30 cellular contexts compared by ENCODE assay signal in the genomic region with DNA sequence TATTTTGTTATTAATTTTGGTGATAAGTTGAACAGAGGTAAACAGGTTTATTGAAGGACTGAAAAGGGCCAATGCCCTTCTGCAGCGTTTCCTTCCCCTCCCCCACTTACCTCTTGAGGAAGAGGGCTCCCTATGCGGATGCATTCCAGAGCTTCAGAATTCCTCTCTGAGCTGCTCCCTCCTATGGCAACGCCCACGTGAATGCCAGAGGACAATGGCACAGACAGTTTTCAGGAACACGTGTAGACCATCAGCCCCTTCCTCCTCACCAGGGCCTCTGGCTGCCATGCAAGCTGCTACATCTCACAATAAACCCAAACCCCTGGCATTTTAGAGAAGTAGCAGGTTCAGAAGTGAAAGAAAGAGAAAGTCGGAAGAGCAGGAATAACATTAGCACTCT.
A peak's percentile ranks its signal among the peaks of the same experiment; 100 is the strongest.
DNase-seq lines count a peak whose midpoint lies in the region; ATAC-seq and TF ChIP-seq lines count a peak whose summit lies in the region.
"Had no signal": no experiment of that assay in that cellular context is flagged by ENCODE, and none has a peak within 500 bp of the region (broad histone marks: within the 10 kb centered on the region; RNA-seq: fewer than 3 reads in every experiment).

No MANE protein-coding gene starts in this region.

- no peaks in the 10 kb centered on the region for H3K27me3 ChIP-seq in HUES64 (ENCODE audit: insufficient read depth, low read length)
- H3K27me3 ChIP-seq: colonic mucosa, testis had no signal

- H3K9me3 ChIP-seq in HUES64 (ENCODE audit: insufficient read depth, low read depth, low read length): no peaks in the 10 kb centered on the region
- H3K9me3 ChIP-seq: colonic mucosa, testis had no signal

- no peak overlapping the region for H3K4me3 Mint-ChIP-seq in nephron progenitor cell
- H3K4me3 Mint-ChIP-seq: activated naive CD8-positive, alpha-beta T cell treated with anti-CD3 and anti-CD28 coated beads, Interleukin-2, amount 10 ng/mL, durations not matched to agents 7 days and 5 days; activated T-helper 17 cell treated with anti-CD3 and anti-CD28 coated beads, Interleukin-2, amount 50 U/mL, for 72 hours; brain; CD14-positive monocyte; naive thymus-derived CD8-positive, alpha-beta T cell; stimulated activated memory B cell treated with anti-CD40 and anti-IgM and Interleukin-4, amounts not matched to agents 10 μg/mL and 1 μg/mL and 100 μg/mL, for 72 hours had no signal

- no peaks in the 10 kb centered on the region for H3K27me3 Mint-ChIP-seq in nephron progenitor cell (ENCODE audit: low read depth, poor library complexity)
- H3K27me3 Mint-ChIP-seq: activated naive CD8-positive, alpha-beta T cell treated with anti-CD3 and anti-CD28 coated beads, Interleukin-2, amount 10 ng/mL, durations not matched to agents 7 days and 5 days; activated T-helper 17 cell treated with anti-CD3 and anti-CD28 coated beads, Interleukin-2, amount 50 U/mL, for 72 hours; brain; stimulated activated memory B cell treated with anti-CD40 and anti-IgM and Interleukin-4, amounts not matched to agents 10 μg/mL and 1 μg/mL and 100 μg/mL, for 72 hours had no signal

- H3K27ac Mint-ChIP-seq in nephron progenitor cell: no peak overlapping the region
- H3K27ac Mint-ChIP-seq: activated naive CD8-positive, alpha-beta T cell treated with anti-CD3 and anti-CD28 coated beads, Interleukin-2, amount 10 ng/mL, durations not matched to agents 7 days and 5 days; activated T-helper 17 cell treated with anti-CD3 and anti-CD28 coated beads, Interleukin-2, amount 50 U/mL, for 72 hours; CD14-positive monocyte; naive thymus-derived CD8-positive, alpha-beta T cell; stimulated activated memory B cell treated with anti-CD40 and anti-IgM and Interleukin-4, amounts not matched to agents 10 μg/mL and 1 μg/mL and 100 μg/mL, for 72 hours had no signal

- H3K4me1 Mint-ChIP-seq in nephron progenitor cell: peaks cover 10% of the 10 kb centered on the region
- H3K4me1 Mint-ChIP-seq: activated naive CD8-positive, alpha-beta T cell treated with anti-CD3 and anti-CD28 coated beads, Interleukin-2, amount 10 ng/mL, durations not matched to agents 7 days and 5 days; activated T-helper 17 cell treated with anti-CD3 and anti-CD28 coated beads, Interleukin-2, amount 50 U/mL, for 72 hours had no signal

- peaks cover 23% of the 10 kb centered on the region for H3K36me3 Mint-ChIP-seq in nephron progenitor cell (ENCODE audit: low read depth)
- H3K36me3 Mint-ChIP-seq: activated naive CD8-positive, alpha-beta T cell treated with anti-CD3 and anti-CD28 coated beads, Interleukin-2, amount 10 ng/mL, durations not matched to agents 7 days and 5 days; CD14-positive monocyte; naive thymus-derived CD8-positive, alpha-beta T cell; stimulated activated memory B cell treated with anti-CD40 and anti-IgM and Interleukin-4, amounts not matched to agents 10 μg/mL and 1 μg/mL and 100 μg/mL, for 72 hours had no signal

- WGBS in HUES64: 13% methylated on average over 5 of the region's 6 CpGs

- peak overlapping the region; percentile 71 for H3K27ac ChIP-seq in HUES64 (ENCODE audit: low read depth, low read length)
- H3K27ac ChIP-seq: colonic mucosa, GM23248, RWPE1, testis had no signal

- no peak for TF ChIP-seq CTCF in nephron progenitor cell (IDR thresholded peaks at IDR 0.05)

- H3K4me3 ChIP-seq in HUES64 (ENCODE audit: low read length): no peak overlapping the region
- H3K4me3 ChIP-seq: colonic mucosa, GM12878, GM23248, testis had no signal

- peak overlapping the region; percentile 29 for H3K9ac ChIP-seq in HUES64 (ENCODE audit: low read depth, low read length)
- H3K9ac ChIP-seq: GM23248 had no signal

- peak; percentile 5 for DNase-seq in EH (ENCODE audit: low read depth)
- DNase-seq in iPS DF 19.7 (ENCODE audit: low read depth, low spot score): peak; percentile 80
- DNase-seq in nephron progenitor cell: peak; percentile 30
- DNase-seq in H4 (ENCODE audit: low spot score): no peak
- no peak for DNase-seq in mesenteric fat pad (ENCODE audit: low spot score)
- DNase-seq in NCI-H2171 treated with DMSO at 0.1 percent for 48 hours (lab: John Stamatoyannopoulos, UW): no peak
- DNase-seq: ACHN; activated CD4-positive, alpha-beta T cell treated with anti-CD3 and anti-CD28 coated beads for 1 hour; activated naive CD8-positive, alpha-beta T cell treated with anti-CD3 and anti-CD28 coated beads, Interleukin-2, amount 10 ng/mL, durations not matched to agents 7 days and 5 days; colonic mucosa; GM23248; Kasumi-1; mesenchymal stem cell; naive thymus-derived CD8-positive, alpha-beta T cell; NCI-H1048; NCI-H2029; NCI-H510A treated with DMSO at 0.1 percent for 48 hours; posterior cingulate gyrus; stimulated activated CD4-positive, alpha-beta T cell treated with anti-CD3 and anti-CD28 coated beads, Interleukin-1b, Interleukin-23, amount 100 ng/mL, for 48 hours; T1000; testis had no signal

- H3K36me3 ChIP-seq in HUES64 (ENCODE audit: insufficient read depth, low read length): no peaks in the 10 kb centered on the region
- H3K36me3 ChIP-seq: colonic mucosa had no signal

- peaks cover 14% of the 10 kb centered on the region for H3K4me1 ChIP-seq in HUES64 (ENCODE audit: insufficient read depth, low read length)
- H3K4me1 ChIP-seq: colonic mucosa, testis had no signal

- H3K9me3 Mint-ChIP-seq in nephron progenitor cell: peaks cover 5% of the 10 kb centered on the region
- H3K9me3 Mint-ChIP-seq: activated naive CD8-positive, alpha-beta T cell treated with anti-CD3 and anti-CD28 coated beads, Interleukin-2, amount 10 ng/mL, durations not matched to agents 7 days and 5 days; activated T-helper 17 cell treated with anti-CD3 and anti-CD28 coated beads, Interleukin-2, amount 50 U/mL, for 72 hours; brain; naive thymus-derived CD8-positive, alpha-beta T cell; stimulated activated memory B cell treated with anti-CD40 and anti-IgM and Interleukin-4, amounts not matched to agents 10 μg/mL and 1 μg/mL and 100 μg/mL, for 72 hours had no signal

- ATAC-seq in HG02884 (IDR thresholded peaks at IDR 0.05; ENCODE audit: unreplicated experiment): no peak
- ATAC-seq: activated T-helper 17 cell treated with anti-CD3 and anti-CD28 coated beads, Interleukin-2, amount 50 U/mL, for 72 hours; GM12878; naive thymus-derived CD8-positive, alpha-beta T cell; SK-N-SH treated with all-trans-retinoic acid at 6 μM for 48 hours; stimulated activated memory B cell treated with anti-CD40 and anti-IgM and Interleukin-4, amounts not matched to agents 10 μg/mL and 1 μg/mL and 100 μg/mL, for 72 hours had no signal

Comparison
In these comparisons a context has a peak if more than half of its experiments do, and no peak if none do; other contexts are left out.
1. DNase-seq: peak in EH (single experiment), iPS DF 19.7 (single experiment) and nephron progenitor cell (single experiment); none in H4 (single experiment), mesenteric fat pad (single experiment) and NCI-H2171 treated with DMSO at 0.1 percent for 48 hours (single experiment).